ENCODE assay signal across 2 cellular contexts in the genomic region with DNA sequence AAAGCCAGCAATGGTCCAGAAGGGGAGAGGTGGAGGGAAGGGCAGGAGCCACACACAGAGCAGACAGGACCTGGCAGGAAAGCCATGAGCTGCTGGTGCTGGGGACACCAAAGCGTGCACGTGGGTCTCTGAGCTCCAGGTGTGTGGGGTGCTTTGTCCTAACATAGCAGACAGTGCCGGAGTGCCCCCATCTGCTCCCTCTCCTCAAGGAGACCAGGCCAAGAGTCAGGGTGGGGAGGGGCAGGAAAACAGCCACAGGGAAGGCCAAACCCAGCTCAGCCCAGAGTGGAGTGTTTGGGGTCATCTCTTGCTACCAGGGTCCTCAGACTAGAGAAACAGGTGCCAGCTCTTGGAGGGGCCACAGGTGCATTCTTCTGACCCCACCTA.
TF ChIP-seq lines count a peak whose summit lies in the region.

No MANE protein-coding gene starts in this region.

TF ChIP-seq in HepG2, 621 proteins besides CTCF, POLR2A, EP300 and RAD21 (continues in another document):
- TF ChIP-seq, protein P1, sequence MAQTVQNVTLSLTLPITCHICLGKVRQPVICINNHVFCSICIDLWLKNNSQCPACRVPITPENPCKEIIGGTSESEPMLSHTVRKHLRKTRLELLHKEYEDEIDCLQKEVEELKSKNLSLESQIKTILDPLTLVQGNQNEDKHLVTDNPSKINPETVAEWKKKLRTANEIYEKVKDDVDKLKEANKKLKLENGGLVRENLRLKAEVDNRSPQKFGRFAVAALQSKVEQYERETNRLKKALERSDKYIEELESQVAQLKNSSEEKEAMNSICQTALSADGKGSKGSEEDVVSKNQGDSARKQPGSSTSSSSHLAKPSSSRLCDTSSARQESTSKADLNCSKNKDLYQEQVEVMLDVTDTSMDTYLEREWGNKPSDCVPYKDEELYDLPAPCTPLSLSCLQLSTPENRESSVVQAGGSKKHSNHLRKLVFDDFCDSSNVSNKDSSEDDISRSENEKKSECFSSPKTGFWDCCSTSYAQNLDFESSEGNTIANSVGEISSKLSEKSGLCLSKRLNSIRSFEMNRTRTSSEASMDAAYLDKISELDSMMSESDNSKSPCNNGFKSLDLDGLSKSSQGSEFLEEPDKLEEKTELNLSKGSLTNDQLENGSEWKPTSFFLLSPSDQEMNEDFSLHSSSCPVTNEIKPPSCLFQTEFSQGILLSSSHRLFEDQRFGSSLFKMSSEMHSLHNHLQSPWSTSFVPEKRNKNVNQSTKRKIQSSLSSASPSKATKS (CRISPR knock-in tag; IDR thresholded peaks at IDR 0.05): no peak
- no peak for TF ChIP-seq SIN3A (IDR thresholded peaks at IDR 0.05; ENCODE audit: borderline replicate concordance, low read depth, low read length)
- TF ChIP-seq TCF7 (IDR thresholded peaks at IDR 0.05; ENCODE audit: low read depth): no peak
- TF ChIP-seq ZHX2 (IDR thresholded peaks at IDR 0.05; ENCODE audit: low read depth): no peak
- TF ChIP-seq ZHX2 (CRISPR knock-in tag; IDR thresholded peaks at IDR 0.05; ENCODE audit: borderline replicate concordance): no peak
- TF ChIP-seq FLYWCH1 (CRISPR knock-in tag; IDR thresholded peaks at IDR 0.05): no peak
- TF ChIP-seq SATB2 (CRISPR knock-in tag; IDR thresholded peaks at IDR 0.05): no peak

TF ChIP-seq in H1, 55 proteins besides CTCF, POLR2A, EP300 and RAD21:
- no peak for TF ChIP-seq YY1 (IDR thresholded peaks at IDR 0.05; ENCODE audit: low read depth, low read length)
- TF ChIP-seq SRF (IDR thresholded peaks at IDR 0.05; ENCODE audit: low read depth, low read length): no peak
- no peak for TF ChIP-seq KDM1A (IDR thresholded peaks at IDR 0.05; ENCODE audit: borderline replicate concordance, low read length)
- no peak for TF ChIP-seq ATF2 (IDR thresholded peaks at IDR 0.05; ENCODE audit: low read length)
- TF ChIP-seq RXRA (IDR thresholded peaks at IDR 0.05; ENCODE audit: insufficient read depth, low read depth, low read length): no peak
- no peak for TF ChIP-seq SIX5 (IDR thresholded peaks at IDR 0.05; ENCODE audit: low read depth, low read length)
- TF ChIP-seq EZH2 (IDR thresholded peaks at IDR 0.05; ENCODE audit: low read depth, low read length, severe bottlenecking): no peak
- TF ChIP-seq SP1 (IDR thresholded peaks at IDR 0.05; ENCODE audit: low read depth, low read length): no peak
- TF ChIP-seq CREB1 (IDR thresholded peaks at IDR 0.05): no peak
- no peak for TF ChIP-seq TAF1 (IDR thresholded peaks at IDR 0.05; ENCODE audit: low read depth, low read length)
- TF ChIP-seq CHD2 (IDR thresholded peaks at IDR 0.05; ENCODE audit: low read length): no peak
- no peak for TF ChIP-seq CTBP2 (IDR thresholded peaks at IDR 0.05; ENCODE audit: borderline replicate concordance, insufficient read depth, insufficient read length, low read length)
- TF ChIP-seq CBX8 (IDR thresholded peaks at IDR 0.05; ENCODE audit: borderline replicate concordance, low read depth, low read length): no peak
- no peak for TF ChIP-seq ASH2L (IDR thresholded peaks at IDR 0.05; ENCODE audit: low read length)
- TF ChIP-seq TCF12 (IDR thresholded peaks at IDR 0.05; ENCODE audit: low read depth, low read length): no peak
- TF ChIP-seq TBP (IDR thresholded peaks at IDR 0.05; ENCODE audit: low read depth, low read length): no peak
TF ChIP-seq in H1: peak in this region for 0.
